In the genomic region with DNA sequence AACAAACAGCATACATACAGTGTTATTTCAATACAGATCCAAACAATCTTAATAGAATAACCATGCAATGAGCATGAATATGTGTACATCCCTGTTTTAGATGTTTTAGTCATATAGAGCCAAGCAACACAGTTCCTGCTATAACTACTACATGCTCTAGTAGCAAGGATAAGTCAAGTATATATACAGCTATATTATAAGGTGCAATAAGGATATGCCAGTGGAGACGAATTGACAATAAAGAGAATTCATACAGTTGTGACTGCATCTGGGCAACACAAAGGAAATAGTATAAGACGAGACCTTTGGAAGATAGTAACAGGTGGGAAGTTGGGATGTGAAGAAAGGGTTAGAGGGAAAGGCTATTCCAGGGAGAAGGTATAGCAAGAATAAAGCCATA, we compare ENCODE assay signal across 21 cellular contexts.
"Had no signal": no experiment of that assay in that cellular context is flagged by ENCODE, and none has a peak within 500 bp of the region (broad histone marks: within the 10 kb centered on the region; RNA-seq: fewer than 3 reads in every experiment).

No MANE protein-coding gene starts in this region.

- FAIRE-seq: endothelial cell of umbilical vein had no signal

- ATAC-seq: foreskin keratinocyte; gastroesophageal sphincter; heart left ventricle; naive thymus-derived CD8-positive, alpha-beta T cell; stimulated activated effector memory CD8-positive, alpha-beta T cell treated with anti-CD3 and anti-CD28 coated beads, Interleukin-12 subunit alpha, Interleukin-12 subunit beta, amount 100 ng/mL, for 72 hours had no signal

- H3K27ac Mint-ChIP-seq: nephron progenitor cell; stimulated activated effector memory CD8-positive, alpha-beta T cell treated with anti-CD3 and anti-CD28 coated beads, Interleukin-12 subunit alpha, Interleukin-12 subunit beta, amount 100 ng/mL, for 72 hours had no signal

- H3K4me3 Mint-ChIP-seq: dendritic cell treated with granulocyte-macrophage colony-stimulating factor and Interleukin-4, amounts not matched to agents 40 ng/mL and 50 ng/mL, for 4 days; naive thymus-derived CD8-positive, alpha-beta T cell; nephron progenitor cell; stimulated activated effector memory CD8-positive, alpha-beta T cell treated with anti-CD3 and anti-CD28 coated beads, Interleukin-12 subunit alpha, Interleukin-12 subunit beta, amount 100 ng/mL, for 72 hours had no signal

- H3K9me3 Mint-ChIP-seq: dendritic cell treated with granulocyte-macrophage colony-stimulating factor and Interleukin-4, amounts not matched to agents 40 ng/mL and 50 ng/mL, for 4 days; nephron progenitor cell had no signal

- H3K27me3 Mint-ChIP-seq: dendritic cell treated with granulocyte-macrophage colony-stimulating factor and Interleukin-4, amounts not matched to agents 40 ng/mL and 50 ng/mL, for 4 days; naive thymus-derived CD8-positive, alpha-beta T cell had no signal

- H3K36me3 Mint-ChIP-seq: naive thymus-derived CD8-positive, alpha-beta T cell; stimulated activated effector memory CD8-positive, alpha-beta T cell treated with anti-CD3 and anti-CD28 coated beads, Interleukin-12 subunit alpha, Interleukin-12 subunit beta, amount 100 ng/mL, for 72 hours had no signal

- DNase-seq: effector memory CD4-positive, alpha-beta T cell; foreskin keratinocyte; heart left ventricle; kidney; left lung; mesendoderm; midbrain; naive thymus-derived CD8-positive, alpha-beta T cell; nephron progenitor cell; nucleus accumbens; sigmoid colon; stimulated activated CD4-positive, alpha-beta T cell treated with anti-CD3 and anti-CD28 coated beads, Interleukin-2, amount 100 ng/mL, for 24 hours; stimulated activated CD4-positive, alpha-beta T cell treated with anti-CD3 and anti-CD28 coated beads, Interleukin-4, amount 100 ng/mL, for 24 hours; stimulated activated naive CD4-positive, alpha-beta T cell treated with Interleukin-2 at 50 U/mL for 16 hours; stomach; thyroid gland; trophoblast cell had no signal
